ENCODE assay signal across 9 cellular contexts in genomic region chr2:119659601-119660342, GRCh38. TPM values are rescaled to one million over a fixed set of nuclear protein-coding genes. Genes with fewer than 3 reads are reported as not detected.
DNase-seq lines count a peak whose midpoint lies in the region; ATAC-seq and TF ChIP-seq lines count a peak whose summit lies in the region.
"Had no signal": no experiment of that assay in that cellular context is flagged by ENCODE, and none has a peak within 500 bp of the region (broad histone marks: within the 10 kb centered on the region; RNA-seq: fewer than 3 reads in every experiment).

No MANE protein-coding gene starts in this region.

- intact Hi-C loops in left lung (cut with DNase I): no loop called here
- intact Hi-C loops in transverse colon (cut with DNase I; ENCODE audit: low total_unique reads): loop anchor here (10.0 kb wide), 1 partner anchor 255 kb away; no protein-coding TSS in a partner anchor
- intact Hi-C loops in sciatic nerve (cut with DNase I): no loop called here

- peak; percentile 50 for ATAC-seq in HG03432 (IDR thresholded peaks at IDR 0.05; ENCODE audit: unreplicated experiment)
- ATAC-seq in left lung: peak; percentile 83
- ATAC-seq in sciatic nerve: no peak

- peak; percentile 56 to 79 (median 75) for TF ChIP-seq CTCF in Peyer's patch (IDR thresholded peaks at IDR 0.05)
- TF ChIP-seq CTCF in brain microvascular endothelial cell (IDR thresholded peaks at IDR 0.05; ENCODE audit: low read depth, low read length, missing control alignments): peak; percentile 90
- TF ChIP-seq CTCF in left lung (IDR thresholded peaks at IDR 0.05): peak; percentile 87 to 89
- TF ChIP-seq CTCF in transverse colon (IDR thresholded peaks at IDR 0.05): peak; percentile 70 to 86 (median 76)

- no peaks in the 10 kb centered on the region for H3K36me3 ChIP-seq in Peyer's patch
- H3K36me3 ChIP-seq in brain microvascular endothelial cell (replicated peaks): no peaks in the 10 kb centered on the region
- H3K36me3 ChIP-seq in left lung: no peaks in the 10 kb centered on the region
- no peaks in the 10 kb centered on the region for H3K36me3 ChIP-seq in transverse colon

- H3K4me3 ChIP-seq in Peyer's patch: no peak overlapping the region
- H3K4me3 ChIP-seq in brain microvascular endothelial cell (ENCODE audit: low read depth, low read length): no peak overlapping the region
- H3K4me3 ChIP-seq in left lung: no peak overlapping the region
- no peak overlapping the region for H3K4me3 ChIP-seq in transverse colon
- H3K4me3 ChIP-seq: SK-N-MC had no signal

- DNase-seq in DMS53 (lab: John Stamatoyannopoulos, UW): peak; percentile 70
- peak in 2 of 3 donors; percentile 43 to 73 for DNase-seq in Peyer's patch
- peak; percentile 40 for DNase-seq in brain microvascular endothelial cell
- DNase-seq in left lung: no peak
- DNase-seq in transverse colon: peak; percentile 42
- DNase-seq in sciatic nerve (ENCODE audit: low spot score): no peak
- DNase-seq in KG1 (lab: John Stamatoyannopoulos, UW): no peak

- H3K9me3 ChIP-seq in Peyer's patch (no peaks in the 10 kb centered on the region), left lung (no peaks in the 10 kb centered on the region), transverse colon (no peaks in the 10 kb centered on the region)

- no peaks in the 10 kb centered on the region for H3K4me1 ChIP-seq in Peyer's patch
- peaks cover 0 to 23% of the 10 kb centered on the region in 2 donors for H3K4me1 ChIP-seq in left lung
- no peaks in the 10 kb centered on the region for H3K4me1 ChIP-seq in transverse colon

- H3K27ac ChIP-seq in Peyer's patch (no peak overlapping the region), brain microvascular endothelial cell (no peak overlapping the region), left lung (no peak overlapping the region), transverse colon (no peak overlapping the region)
- H3K27ac ChIP-seq: SK-N-MC had no signal

- H3K27me3 ChIP-seq in Peyer's patch (no peaks in the 10 kb centered on the region), brain microvascular endothelial cell (replicated peaks) (peaks cover 5% of the 10 kb centered on the region), left lung (no peaks in the 10 kb centered on the region), transverse colon (no peaks in the 10 kb centered on the region)

- TF ChIP-seq POLR2A in Peyer's patch (IDR thresholded peaks at IDR 0.05) (no peak), transverse colon (IDR thresholded peaks at IDR 0.05) (no peak)

- in situ Hi-C loops in brain microvascular endothelial cell (cut with HindIII; ENCODE audit: low pct_ligation_motif_present, low sequenced_read_pairs) (no loop called here), transverse colon (cut with MboI; ENCODE audit: low pct_ligation_motif_present in 1 of 4, low pct_unique_long_range_greater_than_20kb in 1 of 4, low sequenced_read_pairs in 3 of 4) (loop anchor here in 1 of 4 donors (25.0 kb wide), 1 partner anchor 247 kb away; no protein-coding TSS in a partner anchor)

- WGBS in transverse colon (ENCODE audit: low coverage in 1 of 2), 2 donors: 45 to 52% methylated on average over 6 to 8 of the region's 8 CpGs

- TF ChIP-seq EP300 in transverse colon (IDR thresholded peaks at IDR 0.05; ENCODE audit: low read depth): no peak

RNA-seq across cellular contexts. Expression of gene TMEM177, which starts 19.2 kb away (rescaled TPM):
- total RNA-seq in Peyer's patch: 10 to 100 TPM in 3 of 4 donors, 1 to 10 TPM in 1; 3.3 to 39.8 (median 30.5) TPM
- 1 to 10 TPM; 7.5 to 9.7 TPM for total RNA-seq in left lung
- 10 to 100 TPM; 16.8 to 99.1 (median 23.1) TPM for total RNA-seq in transverse colon
- total RNA-seq in sciatic nerve: 8.2 TPM

Comparison
In these comparisons a context has a peak if more than half of its experiments do, and no peak if none do; other contexts are left out.
1. DNase-seq: peak in DMS53 (single experiment), Peyer's patch (2 of 3), brain microvascular endothelial cell (single experiment) and transverse colon (single experiment); none in left lung (0 of 2), sciatic nerve (single experiment) and KG1 (single experiment).
2. Peak in every context shown above with its lines, with median percentiles within 50 percentile points of each other: CTCF ChIP-seq.